22 cellular contexts compared by ENCODE assay signal in genomic region chr19:21602105-21602658, GRCh38.
"Had no signal": no experiment of that assay in that cellular context is flagged by ENCODE, and none has a peak within 500 bp of the region (broad histone marks: within the 10 kb centered on the region; RNA-seq: fewer than 3 reads in every experiment).

No MANE protein-coding gene starts in this region.

- H3K4me3 ChIP-seq: breast epithelium, gastroesophageal sphincter, left lung, ovary, spleen, suprapubic skin, tibial nerve had no signal

- DNase-seq: activated CD4-positive, alpha-beta memory T cell treated with anti-CD3 and anti-CD28 coated beads for 36 hours; activated CD4-positive, alpha-beta T cell treated with anti-CD3 and anti-CD28 coated beads, Interleukin-2, amount 10 ng/mL, durations not matched to agents 24 days and 14 days; activated CD8-positive, alpha-beta memory T cell treated with anti-CD3 and anti-CD28 coated beads, Interleukin-2, amount 50 U/mL, for 48 hours; activated gamma-delta T cell; activated naive CD4-positive, alpha-beta T cell treated with anti-CD3 and anti-CD28 coated beads, Interleukin-2, amount 10 ng/mL, durations not matched to agents 7 days and 5 days; activated naive CD8-positive, alpha-beta T cell treated with anti-CD3 and anti-CD28 coated beads, Interleukin-2, amount 10 ng/mL, durations not matched to agents 7 days and 5 days; activated T-cell treated with anti-CD3 and anti-CD28 coated beads, Interleukin-2, amount 50 U/mL, for 24 hours; amygdala; cortex of kidney; effector memory CD8-positive, alpha-beta T cell; head of caudate nucleus; left lung; naive B cell; ovary; right cardiac atrium; spleen; stimulated activated naive CD4-positive, alpha-beta T cell; T-helper 1 cell had no signal

- H3K27ac ChIP-seq: breast epithelium, gastroesophageal sphincter, left lung, suprapubic skin, tibial nerve had no signal

- H3K9me3 ChIP-seq: breast epithelium, gastroesophageal sphincter, left lung, ovary, suprapubic skin, tibial nerve had no signal

- H3K36me3 ChIP-seq: breast epithelium, gastroesophageal sphincter, left lung, ovary, spleen, suprapubic skin, tibial nerve had no signal

- H3K27me3 ChIP-seq: breast epithelium, gastroesophageal sphincter, left lung, ovary, spleen, suprapubic skin, tibial nerve had no signal

- ATAC-seq: effector memory CD8-positive, alpha-beta T cell; gastroesophageal sphincter; left lung; right cardiac atrium had no signal
